Comparison of ENCODE assay signal across 14 cellular contexts in genomic region chr17:78892936-78893379, GRCh38. TPM values are rescaled to one million over a fixed set of nuclear protein-coding genes. Genes with fewer than 3 reads are reported as not detected.
DNase-seq lines count a peak whose midpoint lies in the region; ATAC-seq and TF ChIP-seq lines count a peak whose summit lies in the region.
"Had no signal": no experiment of that assay in that cellular context is flagged by ENCODE, and none has a peak within 500 bp of the region (broad histone marks: within the 10 kb centered on the region; RNA-seq: fewer than 3 reads in every experiment).

No MANE protein-coding gene starts in this region.

- no peak for ATAC-seq in WTC11
- ATAC-seq in naive thymus-derived CD8-positive, alpha-beta T cell = no peak
- no peak for ATAC-seq in stimulated activated naive CD8-positive, alpha-beta T cell treated with anti-CD3 and anti-CD28 coated beads, Interleukin-15, amount 100 ng/mL, for 72 hours
- no peak for ATAC-seq in GM19324 (IDR thresholded peaks at IDR 0.05; ENCODE audit: low FRiP score, unreplicated experiment)
- ATAC-seq: activated T-helper 17 cell treated with anti-CD3 and anti-CD28 coated beads, Interleukin-2, amount 50 U/mL, for 72 hours had no signal

- H3K4me1 ChIP-seq in BLaER1 (peaks cover 87% of the 10 kb centered on the region), MM.1S (ENCODE audit: low read length) (peaks cover 53% of the 10 kb centered on the region)

- H3K27ac ChIP-seq in BLaER1 (peak overlapping the region; percentile 23; the same call in 1 of the 2 replicates), MM.1S (ENCODE audit: low read length) (peak overlapping the region; percentile 97; the same call in 1 of the 2 replicates)
- H3K27ac ChIP-seq: colonic mucosa had no signal

- peaks cover 82% of the 10 kb centered on the region for H3K79me2 ChIP-seq in MM.1S (ENCODE audit: low read length)

- H3K4me3 ChIP-seq in BLaER1 (no peak overlapping the region), MM.1S (ENCODE audit: low read length) (no peak overlapping the region)
- H3K4me3 ChIP-seq: colonic mucosa had no signal

- H3K27ac Mint-ChIP-seq in WTC11 = peak overlapping the region; percentile 46
- peak overlapping the region in 6 of 10 donors; percentile 11 to 88 (median 49) for H3K27ac Mint-ChIP-seq in naive thymus-derived CD8-positive, alpha-beta T cell
- H3K27ac Mint-ChIP-seq in stimulated activated naive CD8-positive, alpha-beta T cell treated with anti-CD3 and anti-CD28 coated beads, Interleukin-15, amount 100 ng/mL, for 72 hours = no peak overlapping the region
- H3K27ac Mint-ChIP-seq: activated T-helper 17 cell treated with anti-CD3 and anti-CD28 coated beads, Interleukin-2, amount 50 U/mL, for 72 hours had no signal

- TF ChIP-seq CTCF in MM.1S (IDR thresholded peaks at IDR 0.05; ENCODE audit: low read length) (no peak), WTC11 (IDR thresholded peaks at IDR 0.05) (no peak)

- 0 out of 2 replicates have a peak overlapping the region, but pooled peaks have one; percentile 8 for H3K9ac ChIP-seq in BLaER1
- H3K9ac ChIP-seq in MM.1S (ENCODE audit: low read length) = peak overlapping the region; percentile 86; the same call in 1 of the 2 replicates

- no peak overlapping the region for H2AFZ ChIP-seq in MM.1S (ENCODE audit: low read length)

- no peaks in the 10 kb centered on the region for H3K36me3 Mint-ChIP-seq in WTC11
- H3K36me3 Mint-ChIP-seq in naive thymus-derived CD8-positive, alpha-beta T cell = no peaks in the 10 kb centered on the region

- no peak for DNase-seq in MM.1S
- no peak for DNase-seq in WTC11 (ENCODE audit: low spot score)
- DNase-seq in naive thymus-derived CD8-positive, alpha-beta T cell = no peak
- no peak for DNase-seq in stimulated activated naive CD8-positive, alpha-beta T cell treated with anti-CD3 and anti-CD28 coated beads, Interleukin-15, amount 100 ng/mL, for 72 hours
- no peak for DNase-seq in DMS 273 (lab: John Stamatoyannopoulos, UW; ENCODE audit: unreplicated experiment)
- DNase-seq in AML-193 (lab: John Stamatoyannopoulos, UW) = no peak
- DNase-seq: colonic mucosa, NCI-H82, Right ventricle myocardium superior had no signal

- CTCF ChIA-PET in WTC11 (lab: Charles Lee) = no interaction called here

- H3F3A ChIP-seq in MM.1S (ENCODE audit: insufficient read depth, low read length) = peaks cover 53% of the 10 kb centered on the region

- H3K36me3 ChIP-seq in BLaER1 = peaks cover 27% of the 10 kb centered on the region
- no peaks in the 10 kb centered on the region for H3K36me3 ChIP-seq in MM.1S (replicated peaks; ENCODE audit: insufficient read depth, low read length)
- H3K36me3 ChIP-seq: colonic mucosa had no signal

- H3K27me3 Mint-ChIP-seq in WTC11 (ENCODE audit: low read depth) = no peaks in the 10 kb centered on the region
- H3K27me3 Mint-ChIP-seq in naive thymus-derived CD8-positive, alpha-beta T cell = no peaks in the 10 kb centered on the region
- H3K27me3 Mint-ChIP-seq in stimulated activated naive CD8-positive, alpha-beta T cell treated with anti-CD3 and anti-CD28 coated beads, Interleukin-15, amount 100 ng/mL, for 72 hours = peaks cover 9% of the 10 kb centered on the region
- H3K27me3 Mint-ChIP-seq: progenitor cell of endocrine pancreas had no signal

- H3K4me2 ChIP-seq in BLaER1 (peak overlapping the region; percentile 85), MM.1S (ENCODE audit: low read depth, low read length) (peak overlapping the region; percentile 84)

- H3K4me3 Mint-ChIP-seq in WTC11 = no peak overlapping the region
- no peak overlapping the region for H3K4me3 Mint-ChIP-seq in naive thymus-derived CD8-positive, alpha-beta T cell
- H3K4me3 Mint-ChIP-seq in stimulated activated naive CD8-positive, alpha-beta T cell treated with anti-CD3 and anti-CD28 coated beads, Interleukin-15, amount 100 ng/mL, for 72 hours = no peak overlapping the region
- H3K4me3 Mint-ChIP-seq: activated T-helper 17 cell treated with anti-CD3 and anti-CD28 coated beads, Interleukin-2, amount 50 U/mL, for 72 hours had no signal

- H3K9me3 ChIP-seq in BLaER1 = no peaks in the 10 kb centered on the region
- H3K9me3 ChIP-seq in MM.1S (replicated peaks; ENCODE audit: insufficient read depth, low read length) = no peaks in the 10 kb centered on the region
- H3K9me3 ChIP-seq: colonic mucosa had no signal

- POLR2A ChIA-PET in WTC11 (lab: Charles Lee) = no interaction called here
- POLR2A ChIA-PET in naive thymus-derived CD8-positive, alpha-beta T cell (lab: Charles Lee) = no interaction called here

- H3K27me3 ChIP-seq in BLaER1 (no peaks in the 10 kb centered on the region), MM.1S (replicated peaks; ENCODE audit: insufficient read depth, low read length) (no peaks in the 10 kb centered on the region)
- H3K27me3 ChIP-seq: colonic mucosa had no signal

- no peaks in the 10 kb centered on the region for H3K4me1 Mint-ChIP-seq in WTC11
- peaks cover 19 to 50% (median 45%) of the 10 kb centered on the region in 4 donors for H3K4me1 Mint-ChIP-seq in naive thymus-derived CD8-positive, alpha-beta T cell
- H3K4me1 Mint-ChIP-seq in stimulated activated naive CD8-positive, alpha-beta T cell treated with anti-CD3 and anti-CD28 coated beads, Interleukin-15, amount 100 ng/mL, for 72 hours = peaks cover 46% of the 10 kb centered on the region

- H4K20me1 ChIP-seq in BLaER1 (peaks cover 100% of the 10 kb centered on the region), MM.1S (ENCODE audit: insufficient read depth, low read length) (no peaks in the 10 kb centered on the region)

- no peaks in the 10 kb centered on the region for H3K9me2 ChIP-seq in MM.1S (replicated peaks; ENCODE audit: insufficient read depth, low read length)

- H3K9me3 Mint-ChIP-seq in WTC11 = no peaks in the 10 kb centered on the region
- H3K9me3 Mint-ChIP-seq in naive thymus-derived CD8-positive, alpha-beta T cell = no peaks in the 10 kb centered on the region
- H3K9me3 Mint-ChIP-seq in stimulated activated naive CD8-positive, alpha-beta T cell treated with anti-CD3 and anti-CD28 coated beads, Interleukin-15, amount 100 ng/mL, for 72 hours = no peaks in the 10 kb centered on the region
- H3K9me3 Mint-ChIP-seq: activated T-helper 17 cell treated with anti-CD3 and anti-CD28 coated beads, Interleukin-2, amount 50 U/mL, for 72 hours had no signal

TF ChIP-seq in WTC11, 78 proteins besides CTCF, POLR2A, EP300 and RAD21:
- TF ChIP-seq MAX (CRISPR knock-in tag; IDR thresholded peaks at IDR 0.05) (no peak), ZBTB43 (CRISPR knock-in tag; IDR thresholded peaks at IDR 0.05) (peak; percentile 65; the same call in 1 of the 2 replicates), GABPB1 (CRISPR knock-in tag; IDR thresholded peaks at IDR 0.05) (no peak)

RNA-seq across cellular contexts. Expression of gene CEP295NL, which starts 10.0 kb away (rescaled TPM):
- total RNA-seq in WTC11 (2021) = 0.61 to 0.89 TPM (median 0.89 TPM) in 3 replicates
- under 1 TPM in 1 of 2 experiments, not detected in 1; 0.86 TPM for total RNA-seq in naive thymus-derived CD8-positive, alpha-beta T cell
- not detected for polyA plus RNA-seq in naive thymus-derived CD8-positive, alpha-beta T cell
- total RNA-seq: activated T-helper 17 cell treated with anti-CD3 and anti-CD28 coated beads, Interleukin-2, amount 50 U/mL, for 72 hours had no signal
- polyA plus RNA-seq: keratinocyte had no signal

RNA-seq across cellular contexts. Expression of gene TIMP2, which starts 32.2 kb away (rescaled TPM):
- total RNA-seq in WTC11 (2021) = 36.9 to 39.3 TPM (median 37.1 TPM) in 3 replicates
- 1 to 10 TPM; 6.2 to 7.3 TPM for total RNA-seq in naive thymus-derived CD8-positive, alpha-beta T cell
- polyA plus RNA-seq in naive thymus-derived CD8-positive, alpha-beta T cell = under 1 TPM; 0.22 to 0.75 (median 0.60) TPM

RNA-seq across cellular contexts. Expression of gene USP36, which starts 52.3 kb away (rescaled TPM):
- total RNA-seq in WTC11 (2021) = 62.0 to 74.0 TPM (median 65.8 TPM) in 3 replicates
- 100 to 1,000 TPM; 151 to 156 TPM for total RNA-seq in naive thymus-derived CD8-positive, alpha-beta T cell
- 10 to 100 TPM; 27.5 to 45.1 (median 36.7) TPM for polyA plus RNA-seq in naive thymus-derived CD8-positive, alpha-beta T cell

Comparison
In these comparisons a context has a peak if more than half of its experiments do, and no peak if none do; other contexts are left out.
1. H3K27ac Mint-ChIP-seq: peak in WTC11 (single experiment) and naive thymus-derived CD8-positive, alpha-beta T cell (6 of 10); none in stimulated activated naive CD8-positive, alpha-beta T cell treated with anti-CD3 and anti-CD28 coated beads, Interleukin-15, amount 100 ng/mL, for 72 hours (0 of 2).